In the genomic region with DNA sequence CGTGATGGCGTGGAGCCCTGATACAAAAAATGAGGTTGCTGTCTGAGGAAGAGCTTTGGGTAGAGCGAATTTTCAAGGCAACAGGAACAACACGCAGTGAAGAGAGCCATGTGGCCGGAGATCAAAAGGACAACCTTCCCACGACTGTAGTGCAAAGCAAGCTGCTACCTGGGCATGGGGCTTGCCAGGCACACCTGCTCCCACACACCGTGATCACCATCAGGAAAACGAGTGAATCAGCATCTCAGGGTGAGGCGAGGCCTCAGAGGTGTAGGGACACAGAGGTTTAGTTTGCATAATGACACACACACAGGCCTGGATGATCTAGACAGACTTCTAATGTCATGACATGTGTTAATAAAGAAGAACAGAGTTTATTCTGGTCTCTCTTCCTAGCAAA, we compare ENCODE assay signal across 1 cellular context.
TF ChIP-seq lines count a peak whose summit lies in the region.

No MANE protein-coding gene starts in this region.

TF ChIP-seq in HepG2, 621 proteins besides CTCF, POLR2A, EP300 and RAD21 (continued from another document and continues in another):
- TF ChIP-seq, protein P1, sequence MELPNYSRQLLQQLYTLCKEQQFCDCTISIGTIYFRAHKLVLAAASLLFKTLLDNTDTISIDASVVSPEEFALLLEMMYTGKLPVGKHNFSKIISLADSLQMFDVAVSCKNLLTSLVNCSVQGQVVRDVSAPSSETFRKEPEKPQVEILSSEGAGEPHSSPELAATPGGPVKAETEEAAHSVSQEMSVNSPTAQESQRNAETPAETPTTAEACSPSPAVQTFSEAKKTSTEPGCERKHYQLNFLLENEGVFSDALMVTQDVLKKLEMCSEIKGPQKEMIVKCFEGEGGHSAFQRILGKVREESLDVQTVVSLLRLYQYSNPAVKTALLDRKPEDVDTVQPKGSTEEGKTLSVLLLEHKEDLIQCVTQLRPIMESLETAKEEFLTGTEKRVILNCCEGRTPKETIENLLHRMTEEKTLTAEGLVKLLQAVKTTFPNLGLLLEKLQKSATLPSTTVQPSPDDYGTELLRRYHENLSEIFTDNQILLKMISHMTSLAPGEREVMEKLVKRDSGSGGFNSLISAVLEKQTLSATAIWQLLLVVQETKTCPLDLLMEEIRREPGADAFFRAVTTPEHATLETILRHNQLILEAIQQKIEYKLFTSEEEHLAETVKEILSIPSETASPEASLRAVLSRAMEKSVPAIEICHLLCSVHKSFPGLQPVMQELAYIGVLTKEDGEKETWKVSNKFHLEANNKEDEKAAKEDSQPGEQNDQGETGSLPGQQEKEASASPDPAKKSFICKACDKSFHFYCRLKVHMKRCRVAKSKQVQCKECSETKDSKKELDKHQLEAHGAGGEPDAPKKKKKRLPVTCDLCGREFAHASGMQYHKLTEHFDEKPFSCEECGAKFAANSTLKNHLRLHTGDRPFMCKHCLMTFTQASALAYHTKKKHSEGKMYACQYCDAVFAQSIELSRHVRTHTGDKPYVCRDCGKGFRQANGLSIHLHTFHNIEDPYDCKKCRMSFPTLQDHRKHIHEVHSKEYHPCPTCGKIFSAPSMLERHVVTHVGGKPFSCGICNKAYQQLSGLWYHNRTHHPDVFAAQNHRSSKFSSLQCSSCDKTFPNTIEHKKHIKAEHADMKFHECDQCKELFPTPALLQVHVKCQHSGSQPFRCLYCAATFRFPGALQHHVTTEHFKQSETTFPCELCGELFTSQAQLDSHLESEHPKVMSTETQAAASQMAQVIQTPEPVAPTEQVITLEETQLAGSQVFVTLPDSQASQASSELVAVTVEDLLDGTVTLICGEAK (IDR thresholded peaks at IDR 0.05), result no peak
- TF ChIP-seq, protein P1 (CRISPR knock-in tag; IDR thresholded peaks at IDR 0.05), result 0 out of 2 replicates have a peak, but pooled peaks have one; percentile 41
- TF ChIP-seq, protein P2, sequence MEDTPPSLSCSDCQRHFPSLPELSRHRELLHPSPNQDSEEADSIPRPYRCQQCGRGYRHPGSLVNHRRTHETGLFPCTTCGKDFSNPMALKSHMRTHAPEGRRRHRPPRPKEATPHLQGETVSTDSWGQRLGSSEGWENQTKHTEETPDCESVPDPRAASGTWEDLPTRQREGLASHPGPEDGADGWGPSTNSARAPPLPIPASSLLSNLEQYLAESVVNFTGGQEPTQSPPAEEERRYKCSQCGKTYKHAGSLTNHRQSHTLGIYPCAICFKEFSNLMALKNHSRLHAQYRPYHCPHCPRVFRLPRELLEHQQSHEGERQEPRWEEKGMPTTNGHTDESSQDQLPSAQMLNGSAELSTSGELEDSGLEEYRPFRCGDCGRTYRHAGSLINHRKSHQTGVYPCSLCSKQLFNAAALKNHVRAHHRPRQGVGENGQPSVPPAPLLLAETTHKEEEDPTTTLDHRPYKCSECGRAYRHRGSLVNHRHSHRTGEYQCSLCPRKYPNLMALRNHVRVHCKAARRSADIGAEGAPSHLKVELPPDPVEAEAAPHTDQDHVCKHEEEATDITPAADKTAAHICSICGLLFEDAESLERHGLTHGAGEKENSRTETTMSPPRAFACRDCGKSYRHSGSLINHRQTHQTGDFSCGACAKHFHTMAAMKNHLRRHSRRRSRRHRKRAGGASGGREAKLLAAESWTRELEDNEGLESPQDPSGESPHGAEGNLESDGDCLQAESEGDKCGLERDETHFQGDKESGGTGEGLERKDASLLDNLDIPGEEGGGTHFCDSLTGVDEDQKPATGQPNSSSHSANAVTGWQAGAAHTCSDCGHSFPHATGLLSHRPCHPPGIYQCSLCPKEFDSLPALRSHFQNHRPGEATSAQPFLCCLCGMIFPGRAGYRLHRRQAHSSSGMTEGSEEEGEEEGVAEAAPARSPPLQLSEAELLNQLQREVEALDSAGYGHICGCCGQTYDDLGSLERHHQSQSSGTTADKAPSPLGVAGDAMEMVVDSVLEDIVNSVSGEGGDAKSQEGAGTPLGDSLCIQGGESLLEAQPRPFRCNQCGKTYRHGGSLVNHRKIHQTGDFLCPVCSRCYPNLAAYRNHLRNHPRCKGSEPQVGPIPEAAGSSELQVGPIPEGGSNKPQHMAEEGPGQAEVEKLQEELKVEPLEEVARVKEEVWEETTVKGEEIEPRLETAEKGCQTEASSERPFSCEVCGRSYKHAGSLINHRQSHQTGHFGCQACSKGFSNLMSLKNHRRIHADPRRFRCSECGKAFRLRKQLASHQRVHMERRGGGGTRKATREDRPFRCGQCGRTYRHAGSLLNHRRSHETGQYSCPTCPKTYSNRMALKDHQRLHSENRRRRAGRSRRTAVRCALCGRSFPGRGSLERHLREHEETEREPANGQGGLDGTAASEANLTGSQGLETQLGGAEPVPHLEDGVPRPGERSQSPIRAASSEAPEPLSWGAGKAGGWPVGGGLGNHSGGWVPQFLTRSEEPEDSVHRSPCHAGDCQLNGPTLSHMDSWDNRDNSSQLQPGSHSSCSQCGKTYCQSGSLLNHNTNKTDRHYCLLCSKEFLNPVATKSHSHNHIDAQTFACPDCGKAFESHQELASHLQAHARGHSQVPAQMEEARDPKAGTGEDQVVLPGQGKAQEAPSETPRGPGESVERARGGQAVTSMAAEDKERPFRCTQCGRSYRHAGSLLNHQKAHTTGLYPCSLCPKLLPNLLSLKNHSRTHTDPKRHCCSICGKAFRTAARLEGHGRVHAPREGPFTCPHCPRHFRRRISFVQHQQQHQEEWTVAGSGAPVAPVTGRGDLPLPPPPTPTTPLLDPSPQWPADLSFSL (CRISPR knock-in tag; IDR thresholded peaks at IDR 0.05), result 0 out of 2 replicates have a peak, but pooled peaks have one; percentile 41
- TF ChIP-seq MAFF (IDR thresholded peaks at IDR 0.05; ENCODE audit: low read depth, low read length) (0 out of 2 replicates have a peak, but pooled peaks have one; percentile 18), FOSL2 (CRISPR knock-in tag; IDR thresholded peaks at IDR 0.05) (peak; percentile 60), HNF4A (CRISPR knock-in tag; IDR thresholded peaks at IDR 0.05) (peak; percentile 38; the same call in 1 of the 2 replicates), ZBTB38 (CRISPR knock-in tag; IDR thresholded peaks at IDR 0.05) (peak; percentile 88), ZMYM4 (CRISPR knock-in tag; IDR thresholded peaks at IDR 0.05) (0 out of 2 replicates have a peak, but pooled peaks have one; percentile 44), ELF3 (CRISPR knock-in tag; IDR thresholded peaks at IDR 0.05) (0 out of 2 replicates have a peak, but pooled peaks have one; percentile 12), ZNF225 (CRISPR knock-in tag; IDR thresholded peaks at IDR 0.05) (no peak), POGZ (CRISPR knock-in tag; IDR thresholded peaks at IDR 0.05) (peak; percentile 61; the same call in 1 of the 2 replicates), SAP130 (CRISPR knock-in tag; IDR thresholded peaks at IDR 0.05; ENCODE audit: low read depth) (peak; percentile 38), HMG20A (CRISPR knock-in tag; IDR thresholded peaks at IDR 0.05; ENCODE audit: borderline replicate concordance) (peak; percentile 16; the same call in 1 of the 2 replicates), MYC (CRISPR knock-in tag; IDR thresholded peaks at IDR 0.05; ENCODE audit: borderline replicate concordance) (peak; percentile 58; the same call in 1 of the 2 replicates), PHB2 (IDR thresholded peaks at IDR 0.05; ENCODE audit: partially characterized antibody) (no peak), NRL (CRISPR knock-in tag; IDR thresholded peaks at IDR 0.05; ENCODE audit: borderline replicate concordance) (0 out of 2 replicates have a peak, but pooled peaks have one; percentile 48), MAFK (conservative IDR thresholded peaks at IDR 0.05 in 1 of 2, IDR thresholded peaks at IDR 0.05 in 1 of 2; ENCODE audit: low read length in 2 of 2) (peak; percentile 8 to 44; a peak in 1 of 4 replicates)
- TF ChIP-seq, protein P3, sequence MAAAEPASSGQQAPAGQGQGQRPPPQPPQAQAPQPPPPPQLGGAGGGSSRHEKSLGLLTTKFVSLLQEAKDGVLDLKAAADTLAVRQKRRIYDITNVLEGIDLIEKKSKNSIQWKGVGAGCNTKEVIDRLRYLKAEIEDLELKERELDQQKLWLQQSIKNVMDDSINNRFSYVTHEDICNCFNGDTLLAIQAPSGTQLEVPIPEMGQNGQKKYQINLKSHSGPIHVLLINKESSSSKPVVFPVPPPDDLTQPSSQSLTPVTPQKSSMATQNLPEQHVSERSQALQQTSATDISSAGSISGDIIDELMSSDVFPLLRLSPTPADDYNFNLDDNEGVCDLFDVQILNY (CRISPR knock-in tag; conservative IDR thresholded peaks at IDR 0.05), result no peak
- TF ChIP-seq, protein P4, sequence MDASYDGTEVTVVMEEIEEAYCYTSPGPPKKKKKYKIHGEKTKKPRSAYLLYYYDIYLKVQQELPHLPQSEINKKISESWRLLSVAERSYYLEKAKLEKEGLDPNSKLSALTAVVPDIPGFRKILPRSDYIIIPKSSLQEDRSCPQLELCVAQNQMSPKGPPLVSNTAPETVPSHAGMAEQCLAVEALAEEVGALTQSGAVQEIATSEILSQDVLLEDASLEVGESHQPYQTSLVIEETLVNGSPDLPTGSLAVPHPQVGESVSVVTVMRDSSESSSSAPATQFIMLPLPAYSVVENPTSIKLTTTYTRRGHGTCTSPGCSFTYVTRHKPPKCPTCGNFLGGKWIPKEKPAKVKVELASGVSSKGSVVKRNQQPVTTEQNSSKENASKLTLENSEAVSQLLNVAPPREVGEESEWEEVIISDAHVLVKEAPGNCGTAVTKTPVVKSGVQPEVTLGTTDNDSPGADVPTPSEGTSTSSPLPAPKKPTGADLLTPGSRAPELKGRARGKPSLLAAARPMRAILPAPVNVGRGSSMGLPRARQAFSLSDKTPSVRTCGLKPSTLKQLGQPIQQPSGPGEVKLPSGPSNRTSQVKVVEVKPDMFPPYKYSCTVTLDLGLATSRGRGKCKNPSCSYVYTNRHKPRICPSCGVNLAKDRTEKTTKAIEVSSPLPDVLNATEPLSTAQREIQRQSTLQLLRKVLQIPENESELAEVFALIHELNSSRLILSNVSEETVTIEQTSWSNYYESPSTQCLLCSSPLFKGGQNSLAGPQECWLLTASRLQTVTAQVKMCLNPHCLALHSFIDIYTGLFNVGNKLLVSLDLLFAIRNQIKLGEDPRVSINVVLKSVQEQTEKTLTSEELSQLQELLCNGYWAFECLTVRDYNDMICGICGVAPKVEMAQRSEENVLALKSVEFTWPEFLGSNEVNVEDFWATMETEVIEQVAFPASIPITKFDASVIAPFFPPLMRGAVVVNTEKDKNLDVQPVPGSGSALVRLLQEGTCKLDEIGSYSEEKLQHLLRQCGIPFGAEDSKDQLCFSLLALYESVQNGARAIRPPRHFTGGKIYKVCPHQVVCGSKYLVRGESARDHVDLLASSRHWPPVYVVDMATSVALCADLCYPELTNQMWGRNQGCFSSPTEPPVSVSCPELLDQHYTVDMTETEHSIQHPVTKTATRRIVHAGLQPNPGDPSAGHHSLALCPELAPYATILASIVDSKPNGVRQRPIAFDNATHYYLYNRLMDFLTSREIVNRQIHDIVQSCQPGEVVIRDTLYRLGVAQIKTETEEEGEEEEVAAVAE (CRISPR knock-in tag; IDR thresholded peaks at IDR 0.05; ENCODE audit: borderline replicate concordance), result no peak
- TF ChIP-seq, protein P5, sequence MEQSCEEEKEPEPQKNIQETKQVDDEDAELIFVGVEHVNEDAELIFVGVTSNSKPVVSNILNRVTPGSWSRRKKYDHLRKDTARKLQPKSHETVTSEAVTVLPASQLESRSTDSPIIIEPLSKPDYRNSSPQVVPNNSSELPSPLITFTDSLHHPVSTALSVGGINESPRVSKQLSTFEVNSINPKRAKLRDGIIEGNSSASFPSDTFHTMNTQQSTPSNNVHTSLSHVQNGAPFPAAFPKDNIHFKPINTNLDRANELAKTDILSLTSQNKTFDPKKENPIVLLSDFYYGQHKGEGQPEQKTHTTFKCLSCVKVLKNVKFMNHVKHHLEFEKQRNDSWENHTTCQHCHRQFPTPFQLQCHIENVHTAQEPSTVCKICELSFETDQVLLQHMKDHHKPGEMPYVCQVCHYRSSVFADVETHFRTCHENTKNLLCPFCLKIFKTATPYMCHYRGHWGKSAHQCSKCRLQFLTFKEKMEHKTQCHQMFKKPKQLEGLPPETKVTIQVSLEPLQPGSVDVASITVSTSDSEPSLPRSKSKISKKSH (CRISPR knock-in tag; IDR thresholded peaks at IDR 0.05; ENCODE audit: borderline replicate concordance), result 0 out of 2 replicates have a peak, but pooled peaks have one; percentile 46
- TF ChIP-seq, protein P6, sequence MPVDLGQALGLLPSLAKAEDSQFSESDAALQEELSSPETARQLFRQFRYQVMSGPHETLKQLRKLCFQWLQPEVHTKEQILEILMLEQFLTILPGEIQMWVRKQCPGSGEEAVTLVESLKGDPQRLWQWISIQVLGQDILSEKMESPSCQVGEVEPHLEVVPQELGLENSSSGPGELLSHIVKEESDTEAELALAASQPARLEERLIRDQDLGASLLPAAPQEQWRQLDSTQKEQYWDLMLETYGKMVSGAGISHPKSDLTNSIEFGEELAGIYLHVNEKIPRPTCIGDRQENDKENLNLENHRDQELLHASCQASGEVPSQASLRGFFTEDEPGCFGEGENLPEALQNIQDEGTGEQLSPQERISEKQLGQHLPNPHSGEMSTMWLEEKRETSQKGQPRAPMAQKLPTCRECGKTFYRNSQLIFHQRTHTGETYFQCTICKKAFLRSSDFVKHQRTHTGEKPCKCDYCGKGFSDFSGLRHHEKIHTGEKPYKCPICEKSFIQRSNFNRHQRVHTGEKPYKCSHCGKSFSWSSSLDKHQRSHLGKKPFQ (CRISPR knock-in tag; IDR thresholded peaks at IDR 0.05; ENCODE audit: insufficient replicate concordance), result peak; percentile 9
- TF ChIP-seq, protein P7, sequence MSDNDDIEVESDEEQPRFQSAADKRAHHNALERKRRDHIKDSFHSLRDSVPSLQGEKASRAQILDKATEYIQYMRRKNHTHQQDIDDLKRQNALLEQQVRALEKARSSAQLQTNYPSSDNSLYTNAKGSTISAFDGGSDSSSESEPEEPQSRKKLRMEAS (IDR thresholded peaks at IDR 0.05), result peak; percentile 67; the same call in 1 of the 2 replicates
- TF ChIP-seq, protein P8, sequence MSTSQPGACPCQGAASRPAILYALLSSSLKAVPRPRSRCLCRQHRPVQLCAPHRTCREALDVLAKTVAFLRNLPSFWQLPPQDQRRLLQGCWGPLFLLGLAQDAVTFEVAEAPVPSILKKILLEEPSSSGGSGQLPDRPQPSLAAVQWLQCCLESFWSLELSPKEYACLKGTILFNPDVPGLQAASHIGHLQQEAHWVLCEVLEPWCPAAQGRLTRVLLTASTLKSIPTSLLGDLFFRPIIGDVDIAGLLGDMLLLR (CRISPR knock-in tag; IDR thresholded peaks at IDR 0.05), result no peak
